In the genomic region with DNA sequence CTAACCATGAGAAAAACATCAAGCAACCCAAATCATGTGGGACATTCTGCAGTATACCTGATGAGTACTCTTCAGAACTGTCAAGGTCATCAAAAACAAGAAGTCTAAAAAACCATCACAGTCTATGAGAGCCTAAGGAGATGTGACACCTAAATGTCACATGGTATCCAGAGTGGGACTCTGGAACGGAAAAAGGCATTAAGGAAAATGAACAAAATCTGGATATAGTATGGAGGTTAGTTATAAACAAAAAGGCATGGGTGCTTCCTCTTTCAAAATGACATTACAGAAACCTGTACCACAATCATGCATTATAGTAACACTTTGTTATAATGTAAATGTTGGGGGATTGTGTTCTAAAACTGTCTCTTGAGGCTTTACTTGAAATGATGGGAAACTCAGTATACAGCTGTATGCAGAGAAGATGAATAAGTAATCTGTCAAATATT, we compare ENCODE assay signal across 16 cellular contexts. TPM values are rescaled to one million over a fixed set of nuclear protein-coding genes. Genes with fewer than 3 reads are reported as not detected.
DNase-seq lines count a peak whose midpoint lies in the region; ATAC-seq, FAIRE-seq and TF ChIP-seq lines count a peak whose summit lies in the region.
"Had no signal": no experiment of that assay in that cellular context is flagged by ENCODE, and none has a peak within 500 bp of the region (broad histone marks: within the 10 kb centered on the region; RNA-seq: fewer than 3 reads in every experiment).

No MANE protein-coding gene starts in this region.

- no peak for TF ChIP-seq RAD21 in GM12878 (IDR thresholded peaks at IDR 0.05; ENCODE audit: insufficient read depth, low read depth, low read length)

- SMC1A ChIA-PET in GM12878 (lab: Charles Lee; ENCODE audit: uncharacterized antibody, unreplicated experiment) = interaction anchor here (0.5 to 8.0 kb wide), 8 partner anchors 12 to 398 kb away, joined by 3 to 160 read pairs (median 5); no protein-coding TSS in a partner anchor

- CTCF ChIA-PET in GM12878 (lab: Yijun Ruan, JAX) = interaction anchor here (0.6 to 7.1 kb wide), 5 partner anchors 9 to 1000 kb away, joined by 3 to 56 read pairs (median 5); no protein-coding TSS in a partner anchor

- RAD21 ChIA-PET in GM12878 (lab: Charles Lee; ENCODE audit: unreplicated experiment) = interaction anchor here (0.6 to 5.7 kb wide), 9 partner anchors 9 to 258 kb away, joined by 3 to 41 read pairs (median 3); no protein-coding TSS in a partner anchor

- intact Hi-C loops in GM12878 (cut with micrococcal nuclease; ENCODE audit: unreplicated experiment) = loop anchor here (2.0 kb wide), 1 partner anchor 14 kb away; no protein-coding TSS in a partner anchor

- in situ Hi-C loops in GM12878 (cut with MboI) = no loop called here

- H3K4me3 ChIP-seq in GM12878 = no peak overlapping the region
- H3K4me3 ChIP-seq: SJSA1 had no signal

- WGBS in GM12878 (ENCODE audit: insufficient coverage, insufficient replicate concordance, low lambda C conversion rate, missing lambda C conversion rate) = 19% methylated on average over 1 of the region's 1 CpG

- no TSS peak for BruUV-seq in GM12878 (replicated peaks; lab: Mats Ljungman, UMichigan)

- TF ChIP-seq CTCF in GM12878 (IDR thresholded peaks at IDR 0.05 in 2 of 3, conservative IDR thresholded peaks at IDR 0.05 in 1 of 3; ENCODE audit: control insufficient read depth in 2 of 3, extremely low read depth in 1 of 3, insufficient read depth in 1 of 3, low read depth in 3 of 3, low read length in 3 of 3) = no peak

- POLR2A ChIA-PET in GM12878 (lab: Charles Lee) = interaction anchor here (1.4 to 1.6 kb wide), 3 partner anchors 14 to 18 kb away, joined by 4 to 5 read pairs (median 4); no protein-coding TSS in a partner anchor

- H3K27me3 ChIP-seq in GM12878 (replicated peaks in 1 of 2; ENCODE audit: control insufficient read depth in 2 of 2, insufficient read depth in 2 of 2, low read length in 1 of 2) = no peaks in the 10 kb centered on the region
- H3K27me3 ChIP-seq: SJSA1 had no signal

- no peak for TF ChIP-seq POLR2A in GM12878 (IDR thresholded peaks at IDR 0.05; ENCODE audit: low read depth, low read length)

- H3K4me1 ChIP-seq in GM12878 (ENCODE audit: control insufficient read depth, insufficient read depth, low read length) = peaks cover 16% of the 10 kb centered on the region
- H3K4me1 ChIP-seq: SJSA1 had no signal

- no peak overlapping the region for H3K4me2 ChIP-seq in GM12878 (ENCODE audit: control insufficient read depth, insufficient read depth)

- no peak overlapping the region for H2AFZ ChIP-seq in GM12878 (ENCODE audit: control insufficient read depth, low read depth, low read length)

- H3K36me3 ChIP-seq in GM12878 (ENCODE audit: control insufficient read depth in 2 of 2, insufficient read depth in 2 of 2, low read length in 1 of 2) = no peaks in the 10 kb centered on the region
- H3K36me3 ChIP-seq: SJSA1 had no signal

- H4K20me1 ChIP-seq in GM12878 (ENCODE audit: control insufficient read depth, insufficient read depth) = no peaks in the 10 kb centered on the region

- peak; percentile 74 to 77; a peak in 3 of 4 replicates for TF ChIP-seq EP300 in GM12878 (IDR thresholded peaks at IDR 0.05; ENCODE audit: borderline replicate concordance in 1 of 2, control insufficient read depth in 1 of 2, low read depth in 2 of 2, low read length in 2 of 2)

- FAIRE-seq in GM12878 (lab: Jason Lieb, UNC) = peak; percentile 89

- H3K9ac ChIP-seq in GM12878 (ENCODE audit: control insufficient read depth, insufficient read depth, low read length) = no peak overlapping the region

- no peaks in the 10 kb centered on the region for H3K79me2 ChIP-seq in GM12878 (ENCODE audit: control insufficient read depth, insufficient read depth, low read length)

- no peak overlapping the region for H3K27ac ChIP-seq in GM12878 (ENCODE audit: control insufficient read depth, insufficient read depth)
- H3K27ac ChIP-seq: SJSA1 had no signal

- H3K9me3 ChIP-seq in GM12878 (replicated peaks; ENCODE audit: control insufficient read depth, insufficient read depth, low read length) = no peaks in the 10 kb centered on the region; the same call in 2 of the 3 replicates
- H3K9me3 ChIP-seq: SJSA1 had no signal

- DNase-seq in GM12878 (ENCODE audit: low read depth, low spot score) (peak; percentile 46), mesenteric fat pad (ENCODE audit: low spot score) (no peak), NCI-H748 (lab: John Stamatoyannopoulos, UW; ENCODE audit: unreplicated experiment) (no peak), OCI-M1 (lab: John Stamatoyannopoulos, UW) (no peak)
- DNase-seq: CD4-positive, alpha-beta T cell; IMR-90; NCI-H146; NCI-H526 treated with DMSO at 0.1 percent for 48 hours; nephron progenitor cell had no signal

- ATAC-seq in GM18873 (IDR thresholded peaks at IDR 0.05; ENCODE audit: low FRiP score, unreplicated experiment) (peak; percentile 58), GM21447 (IDR thresholded peaks at IDR 0.05; ENCODE audit: unreplicated experiment) (peak; percentile 69), HG03039 (IDR thresholded peaks at IDR 0.05; ENCODE audit: unreplicated experiment) (peak; percentile 53), GM12878 (peak; percentile 86)

TF ChIP-seq in GM12878, 131 proteins besides CTCF, POLR2A, EP300 and RAD21 (continues in another document):
- TF ChIP-seq STAT1 (conservative IDR thresholded peaks at IDR 0.05) (no peak), PAX8 (IDR thresholded peaks at IDR 0.05) (no peak), BCL11A (IDR thresholded peaks at IDR 0.05; ENCODE audit: low read depth, low read length) (peak; percentile 31; the same call in 1 of the 2 replicates), NFIC (IDR thresholded peaks at IDR 0.05; ENCODE audit: low read depth, low read length) (peak; percentile 72), BMI1 (IDR thresholded peaks at IDR 0.05; ENCODE audit: borderline replicate concordance) (0 out of 2 replicates have a peak, but pooled peaks have one; percentile 44), TARDBP (IDR thresholded peaks at IDR 0.05; ENCODE audit: borderline replicate concordance) (no peak), SMC3 (IDR thresholded peaks at IDR 0.05; ENCODE audit: borderline replicate concordance, low read length) (no peak), CBX3 (IDR thresholded peaks at IDR 0.05; ENCODE audit: borderline replicate concordance, low read depth) (no peak), BACH1 (IDR thresholded peaks at IDR 0.05; ENCODE audit: borderline replicate concordance) (no peak; the same call in 1 of the 2 replicates), TCF3 (IDR thresholded peaks at IDR 0.05; ENCODE audit: borderline replicate concordance, insufficient read depth, low read depth, low read length) (no peak), WRNIP1 (IDR thresholded peaks at IDR 0.05; ENCODE audit: borderline replicate concordance, low read depth, low read length) (no peak), SPI1 (IDR thresholded peaks at IDR 0.05; ENCODE audit: borderline replicate concordance, insufficient read depth, low read depth, low read length) (peak; percentile 48; the same call in 1 of the 2 replicates), SUPT20H (IDR thresholded peaks at IDR 0.05; ENCODE audit: borderline replicate concordance, control insufficient read depth, low read depth, low read length) (no peak), POU2F2 (IDR thresholded peaks at IDR 0.05; ENCODE audit: borderline replicate concordance, low read depth, low read length) (peak; percentile 54; the same call in 1 of the 3 replicates), STAT3 (IDR thresholded peaks at IDR 0.05; ENCODE audit: low read depth, low read length) (no peak), PAX5 (IDR thresholded peaks at IDR 0.05; ENCODE audit: borderline replicate concordance, low read depth, low read length) (no peak), RUNX3 (IDR thresholded peaks at IDR 0.05; ENCODE audit: low read length) (peak; percentile 77), HCFC1 (IDR thresholded peaks at IDR 0.05; ENCODE audit: low read length) (no peak), CEBPB (IDR thresholded peaks at IDR 0.05; ENCODE audit: borderline replicate concordance in 1 of 2, low read depth in 2 of 2, low read length in 2 of 2) (no peak), HDAC6 (IDR thresholded peaks at IDR 0.05; ENCODE audit: unreplicated experiment) (no peak)
- TF ChIP-seq, protein P1, sequence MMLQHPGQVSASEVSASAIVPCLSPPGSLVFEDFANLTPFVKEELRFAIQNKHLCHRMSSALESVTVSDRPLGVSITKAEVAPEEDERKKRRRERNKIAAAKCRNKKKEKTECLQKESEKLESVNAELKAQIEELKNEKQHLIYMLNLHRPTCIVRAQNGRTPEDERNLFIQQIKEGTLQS (IDR thresholded peaks at IDR 0.05; ENCODE audit: borderline replicate concordance, extremely low read depth, low read depth, low read length) = no peak

RNA-seq across cellular contexts. Expression of a gene that starts 47.4 kb away (rescaled TPM):
- total RNA-seq in GM12878 (2013; cell fraction: nucleolus; rRNA removed) = not detected in 2 replicates
- total RNA-seq in GM12878 (2014; rRNA removed) (not detected in 2 replicates), GM12878 (2014; rRNA removed; fragmentation: Illumina TruSeq; extraction: Trizol) (not detected in 2 replicates), GM12878 (2021) (not detected in 2 replicates), mesenteric fat pad (not detected)
- polyA plus RNA-seq in GM12878 (2011; ENCODE audit: low read depth) = not detected
- polyA plus RNA-seq in GM12878 (2011; rRNA removed) (not detected in 2 replicates), GM12878 (2014; fragmentation: Illumina TruSeq; extraction: Trizol) (not detected in 2 replicates), GM12878 (2014; fragmentation: Nextera tagmentation; extraction: Ambion mirVana) (not detected), GM12878 (2014; rRNA removed) (not detected in 2 replicates), GM12878 (2016; fragmentation: Nextera tagmentation; extraction: Ambion mirVana) (not detected)
- polyA plus RNA-seq in GM12878 (2011; cell fraction: cytosol; rRNA removed) = not detected in 2 replicates
- not detected in 2 replicates for polyA plus RNA-seq in GM12878 (2011; cell fraction: nucleus; rRNA removed)
- not detected in 2 replicates for polyA plus RNA-seq in GM12878 (2012)
- polyA minus RNA-seq in GM12878 (2011; rRNA and poly(A)+ RNA removed) = not detected in 2 replicates
- not detected in 2 replicates for polyA minus RNA-seq in GM12878 (2011; cell fraction: cytosol; rRNA and poly(A)+ RNA removed)
- not detected in 2 replicates for polyA minus RNA-seq in GM12878 (2011; cell fraction: nucleus; rRNA and poly(A)+ RNA removed)
- total RNA-seq: CD4-positive, alpha-beta T cell; H4; IMR-90; lower leg skin; SJSA1 had no signal
- polyA plus RNA-seq: esophagus, IMR-90 had no signal
